In the genomic region with DNA sequence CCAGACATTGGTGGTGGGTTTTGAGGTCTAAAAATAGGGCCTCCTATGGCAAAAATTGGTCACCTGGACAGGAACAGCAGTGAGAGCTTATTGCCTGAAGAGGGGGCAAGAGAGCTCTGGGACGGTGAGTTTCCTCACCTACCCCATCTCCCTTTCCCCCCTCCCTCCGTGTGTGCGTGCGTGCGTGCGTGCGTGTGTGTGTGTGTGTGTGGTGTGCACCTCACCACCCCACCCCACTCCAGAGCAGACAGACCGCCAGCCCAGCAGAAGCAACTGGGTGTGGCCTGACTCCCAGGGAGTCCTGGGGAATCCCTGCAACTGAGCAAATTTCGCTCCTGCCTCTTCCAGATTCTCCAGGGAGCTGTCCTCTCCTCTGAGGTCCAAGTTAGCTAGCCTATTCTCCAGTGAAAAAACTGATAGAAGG, we compare ENCODE assay signal across 1 cellular context.
A peak's percentile ranks its signal among the peaks of the same experiment; 100 is the strongest.
TF ChIP-seq lines count a peak whose summit lies in the region.

No MANE protein-coding gene starts in this region.

TF ChIP-seq in HepG2, 621 proteins besides CTCF, POLR2A, EP300 and RAD21 (continued from another document):
- TF ChIP-seq, protein P1, sequence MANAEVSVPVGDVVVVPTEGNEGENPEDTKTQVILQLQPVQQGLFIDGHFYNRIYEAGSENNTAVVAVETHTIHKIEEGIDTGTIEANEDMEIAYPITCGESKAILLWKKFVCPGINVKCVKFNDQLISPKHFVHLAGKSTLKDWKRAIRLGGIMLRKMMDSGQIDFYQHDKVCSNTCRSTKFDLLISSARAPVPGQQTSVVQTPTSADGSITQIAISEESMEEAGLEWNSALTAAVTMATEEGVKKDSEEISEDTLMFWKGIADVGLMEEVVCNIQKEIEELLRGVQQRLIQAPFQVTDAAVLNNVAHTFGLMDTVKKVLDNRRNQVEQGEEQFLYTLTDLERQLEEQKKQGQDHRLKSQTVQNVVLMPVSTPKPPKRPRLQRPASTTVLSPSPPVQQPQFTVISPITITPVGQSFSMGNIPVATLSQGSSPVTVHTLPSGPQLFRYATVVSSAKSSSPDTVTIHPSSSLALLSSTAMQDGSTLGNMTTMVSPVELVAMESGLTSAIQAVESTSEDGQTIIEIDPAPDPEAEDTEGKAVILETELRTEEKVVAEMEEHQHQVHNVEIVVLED (CRISPR knock-in tag; IDR thresholded peaks at IDR 0.05; ENCODE audit: borderline replicate concordance), result peak; percentile 70
